ENCODE assay signal across 9 cellular contexts in the genomic region with DNA sequence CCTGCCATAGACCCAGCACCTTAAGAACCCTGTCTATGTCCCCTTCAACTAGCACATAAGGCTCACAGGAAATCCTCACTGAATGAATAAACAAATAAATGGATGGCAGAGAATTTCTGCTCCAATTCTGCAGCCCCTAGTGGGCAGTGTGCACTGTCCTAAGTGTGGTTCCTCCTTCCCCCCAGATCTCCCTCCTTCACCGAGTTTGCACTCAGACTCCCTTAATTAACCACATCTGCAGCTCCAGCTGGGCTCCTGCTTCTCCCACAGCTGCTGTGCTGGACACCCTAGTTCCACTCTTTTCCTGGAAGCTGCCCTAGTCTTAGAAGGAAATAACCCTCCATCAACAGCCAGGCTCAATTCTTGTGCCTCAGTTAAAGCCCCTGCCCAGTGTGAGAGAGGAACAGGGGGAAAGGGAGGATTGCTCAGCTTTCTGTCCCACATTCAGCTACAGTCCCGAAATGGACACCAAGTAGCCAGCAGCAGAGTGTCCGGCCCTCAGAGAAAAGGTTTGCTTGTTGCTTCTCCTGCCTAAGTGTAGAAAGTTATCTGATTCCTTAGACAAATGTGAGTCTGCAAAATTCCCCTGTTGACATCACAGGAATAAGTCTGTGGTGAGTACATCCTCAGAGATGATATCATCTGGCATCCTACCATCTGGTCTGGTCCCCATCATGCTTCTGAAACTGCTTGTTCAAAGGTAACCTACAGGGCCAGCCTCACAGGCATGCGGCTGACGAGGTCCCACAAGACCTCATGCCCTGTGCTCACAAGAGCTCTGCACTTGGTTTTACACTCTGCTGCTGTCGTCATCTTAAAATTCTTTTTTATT. TPM values are rescaled to one million over a fixed set of nuclear protein-coding genes. Genes with fewer than 3 reads are reported as not detected.
DNase-seq lines count a peak whose midpoint lies in the region; ATAC-seq and TF ChIP-seq lines count a peak whose summit lies in the region.
"Had no signal": no experiment of that assay in that cellular context is flagged by ENCODE, and none has a peak within 500 bp of the region (broad histone marks: within the 10 kb centered on the region; RNA-seq: fewer than 3 reads in every experiment).

No MANE protein-coding gene starts in this region.

- no peaks in the 10 kb centered on the region for H3K36me3 Mint-ChIP-seq in T-cell

- peak overlapping the region in 1 of 2 donors; percentile 77 for H3K27ac Mint-ChIP-seq in T-cell

- no peaks in the 10 kb centered on the region for H3K27me3 Mint-ChIP-seq in T-cell

- TF ChIP-seq CTCF in right atrium auricular region (IDR thresholded peaks at IDR 0.05) = peak in 1 of 2 donors; percentile 45
- TF ChIP-seq CTCF in epithelial cell of esophagus (IDR thresholded peaks at IDR 0.05; ENCODE audit: insufficient read depth, low read depth, low read length, missing control alignments) = no peak
- TF ChIP-seq CTCF in retinal pigment epithelial cell (conservative IDR thresholded peaks at IDR 0.05; ENCODE audit: low read depth, low read length) = peak; percentile 54

- no peak overlapping the region for H3K27ac ChIP-seq in right atrium auricular region
- H3K27ac ChIP-seq: upper lobe of left lung had no signal

- no peaks in the 10 kb centered on the region for H3K9me3 Mint-ChIP-seq in T-cell

- CTCF ChIA-PET in T-cell (lab: Charles Lee) = interaction anchor here in 1 of 2 donors (0.9 kb wide), 1 partner anchor 11 kb away, joined by 4 read pairs; no protein-coding TSS in a partner anchor

- DNase-seq in Right ventricle myocardium inferior (ENCODE audit: missing footprints) (peak; percentile 32), right atrium auricular region (ENCODE audit: low spot score) (no peak), T-cell (peak in 22 of 34 experiments; percentile 17 to 65 (median 35)), epithelial cell of esophagus (ENCODE audit: low read depth) (peak; percentile 71), retinal pigment epithelial cell (ENCODE audit: low read depth) (no peak), D341Med (ENCODE audit: low spot score) (no peak), superior temporal gyrus (ENCODE audit: extremely low spot score) (no peak)
- DNase-seq: upper lobe of left lung had no signal

- ATAC-seq in Right ventricle myocardium inferior (peak; percentile 74), HG03354 (IDR thresholded peaks at IDR 0.05; ENCODE audit: poor library complexity, severe bottlenecking, unreplicated experiment) (peak; percentile 78), T-cell (replicated peaks in 1 of 4) (peak; percentile 69 to 99 (median 78))

- H3K27me3 ChIP-seq in right atrium auricular region = no peaks in the 10 kb centered on the region
- H3K27me3 ChIP-seq: upper lobe of left lung had no signal

- intact Hi-C loops in Right ventricle myocardium inferior (cut with DNase I) = no loop called here

- H3K4me1 Mint-ChIP-seq in T-cell = peaks cover 13 to 16% (median 13%) of the 10 kb centered on the region in 3 donors

- H3K4me3 Mint-ChIP-seq in T-cell = peak overlapping the region in 1 of 3 donors; percentile 8

- POLR2A ChIA-PET in T-cell (lab: Charles Lee) = interaction anchor here in 1 of 2 donors (0.7 kb wide), 1 partner anchor 445 kb away, joined by 3 read pairs; no protein-coding TSS in a partner anchor

- H3K9me3 ChIP-seq in right atrium auricular region = no peaks in the 10 kb centered on the region
- H3K9me3 ChIP-seq: upper lobe of left lung had no signal

- peaks cover 0 to 4% of the 10 kb centered on the region in 2 donors for H3K4me1 ChIP-seq in right atrium auricular region

- H3K36me3 ChIP-seq in right atrium auricular region = no peaks in the 10 kb centered on the region
- H3K36me3 ChIP-seq: upper lobe of left lung had no signal

- no peak overlapping the region for H3K4me3 ChIP-seq in right atrium auricular region
- no peak overlapping the region for H3K4me3 ChIP-seq in epithelial cell of esophagus (ENCODE audit: low read length)
- no peak overlapping the region for H3K4me3 ChIP-seq in retinal pigment epithelial cell (ENCODE audit: low read length)
- H3K4me3 ChIP-seq: upper lobe of left lung had no signal

RNA-seq across cellular contexts. Expression of a gene that starts 12.3 kb away (rescaled TPM):
- not detected for total RNA-seq in Right ventricle myocardium inferior
- total RNA-seq in right atrium auricular region = not detected
- not detected for total RNA-seq in T-cell
- total RNA-seq: upper lobe of left lung had no signal

RNA-seq across cellular contexts. Expression of a gene that starts 12.4 kb away (rescaled TPM):
- 34.7 TPM for total RNA-seq in Right ventricle myocardium inferior
- total RNA-seq in right atrium auricular region = 10 to 100 TPM; 31.5 to 41.5 TPM
- 100 to 1,000 TPM in 4 of 5 donors, 10 to 100 TPM in 1; 88.3 to 164 (median 124) TPM for total RNA-seq in T-cell

RNA-seq across cellular contexts. Expression of a gene that starts 21.4 kb away (rescaled TPM):
- total RNA-seq in Right ventricle myocardium inferior (2.1 TPM), right atrium auricular region (1 to 10 TPM in 1 of 2 donors, under 1 TPM in 1; 0.44 to 1.2 TPM), T-cell (10 to 100 TPM; 29.3 to 68.0 (median 51.4) TPM)

RNA-seq across cellular contexts. Expression of a gene that starts 23.0 kb away (rescaled TPM):
- total RNA-seq in Right ventricle myocardium inferior = 1.4 TPM
- total RNA-seq in right atrium auricular region = under 1 TPM in 1 of 2 donors, not detected in 1; 0.75 TPM
- 1 to 10 TPM in 4 of 5 donors, under 1 TPM in 1; 0.86 to 7.6 (median 3.4) TPM for total RNA-seq in T-cell

RNA-seq across cellular contexts. Expression of a gene that starts 40.8 kb away (rescaled TPM):
- 86.9 TPM for total RNA-seq in Right ventricle myocardium inferior
- total RNA-seq in right atrium auricular region = 10 to 100 TPM; 76.3 to 88.8 TPM
- total RNA-seq in T-cell = 10 to 100 TPM; 60.8 to 69.0 (median 63.5) TPM

Comparison
In these comparisons a context has a peak if more than half of its experiments do, and no peak if none do; other contexts are left out.
1. DNase-seq: peak in Right ventricle myocardium inferior (single experiment), T-cell (22 of 34) and epithelial cell of esophagus (single experiment); none in right atrium auricular region (single experiment), retinal pigment epithelial cell (single experiment), D341Med (single experiment) and superior temporal gyrus (single experiment).
2. Peak in every context shown above with its lines, with median percentiles within 50 percentile points of each other: ATAC-seq.